19 cellular contexts compared by ENCODE assay signal in genomic region chr11:36026315-36026968, GRCh38.
"Had no signal": no experiment of that assay in that cellular context is flagged by ENCODE, and none has a peak within 500 bp of the region (broad histone marks: within the 10 kb centered on the region; RNA-seq: fewer than 3 reads in every experiment).

No MANE protein-coding gene starts in this region.

- H3K4me3 ChIP-seq: lower lobe of right lung, pancreas, right lobe of liver, thoracic aorta, tibial nerve, vagina had no signal

- H3K9me3 Mint-ChIP-seq: effector memory CD8-positive, alpha-beta T cell; natural killer cell; stimulated activated naive CD8-positive, alpha-beta T cell treated with anti-CD3 and anti-CD28 coated beads, Interleukin-15, Interleukin-2, amounts not matched to agents 100 ng/mL and 50 ng/mL, for 24 hours had no signal

- H3K9me3 ChIP-seq: lower lobe of right lung, pancreas, right lobe of liver, thoracic aorta, tibial nerve, vagina had no signal

- ATAC-seq: effector memory CD8-positive, alpha-beta T cell; left colon; left ventricle myocardium superior; lower lobe of right lung; natural killer cell; pancreas; right lobe of liver; stimulated activated naive B cell treated with anti-CD40 and anti-IgM and Interleukin-4, amounts not matched to agents 10 μg/mL and 1 μg/mL and 100 μg/mL, for 72 hours had no signal

- H3K36me3 Mint-ChIP-seq: natural killer cell; stimulated activated naive B cell treated with anti-CD40 and anti-IgM and Interleukin-4, amounts not matched to agents 10 μg/mL and 1 μg/mL and 100 μg/mL, for 72 hours had no signal

- H3K27ac ChIP-seq: lower lobe of right lung, pancreas, right lobe of liver, thoracic aorta, tibial nerve, vagina had no signal

- H3K4me1 ChIP-seq: lower lobe of right lung, pancreas, right lobe of liver had no signal

- H3K4me3 Mint-ChIP-seq: effector memory CD8-positive, alpha-beta T cell; natural killer cell; stimulated activated naive B cell treated with anti-CD40 and anti-IgM and Interleukin-4, amounts not matched to agents 10 μg/mL and 1 μg/mL and 100 μg/mL, for 72 hours; stimulated activated naive CD8-positive, alpha-beta T cell treated with anti-CD3 and anti-CD28 coated beads, Interleukin-15, Interleukin-2, amounts not matched to agents 100 ng/mL and 50 ng/mL, for 24 hours had no signal

- H3K36me3 ChIP-seq: lower lobe of right lung, pancreas, right lobe of liver, thoracic aorta, tibial nerve, vagina had no signal

- H3K27me3 Mint-ChIP-seq: stimulated activated naive CD8-positive, alpha-beta T cell treated with anti-CD3 and anti-CD28 coated beads, Interleukin-15, Interleukin-2, amounts not matched to agents 100 ng/mL and 50 ng/mL, for 24 hours had no signal

- DNase-seq: cortex of kidney; effector memory CD8-positive, alpha-beta T cell; head of caudate nucleus; kidney glomerular epithelial cell; left colon; left ventricle myocardium superior; lower lobe of right lung; natural killer cell; pancreas; retina; right lobe of liver; small intestine; stimulated activated CD4-positive, alpha-beta T cell treated with anti-CD3 and anti-CD28 coated beads, Interleukin-15, amount 100 ng/mL, for 24 hours; stimulated activated CD4-positive, alpha-beta T cell treated with anti-CD3 and anti-CD28 coated beads, Interleukin-2, amount 100 ng/mL, for 48 hours; stimulated activated naive B cell treated with anti-CD40 and anti-IgM and Interleukin-4, amounts not matched to agents 10 μg/mL and 1 μg/mL and 100 μg/mL, for 72 hours had no signal

- H3K27me3 ChIP-seq: pancreas, right lobe of liver, tibial nerve, vagina had no signal

- H3K27ac Mint-ChIP-seq: effector memory CD8-positive, alpha-beta T cell; natural killer cell; stimulated activated naive B cell treated with anti-CD40 and anti-IgM and Interleukin-4, amounts not matched to agents 10 μg/mL and 1 μg/mL and 100 μg/mL, for 72 hours; stimulated activated naive CD8-positive, alpha-beta T cell treated with anti-CD3 and anti-CD28 coated beads, Interleukin-15, Interleukin-2, amounts not matched to agents 100 ng/mL and 50 ng/mL, for 24 hours had no signal

- H3K4me1 Mint-ChIP-seq: natural killer cell; stimulated activated naive B cell treated with anti-CD40 and anti-IgM and Interleukin-4, amounts not matched to agents 10 μg/mL and 1 μg/mL and 100 μg/mL, for 72 hours had no signal
